8 cellular contexts compared by ENCODE assay signal in genomic region chr6:158941246-158941645, GRCh38.
"Had no signal": no experiment of that assay in that cellular context is flagged by ENCODE, and none has a peak within 500 bp of the region (broad histone marks: within the 10 kb centered on the region; RNA-seq: fewer than 3 reads in every experiment).

No MANE protein-coding gene starts in this region.

- H3K27ac Mint-ChIP-seq: GM23338, HFFc6, IgD-negative memory B cell had no signal

- H3K9me3 ChIP-seq: HAP-1 had no signal

- ATAC-seq: GM23338, HCT116 had no signal

- FAIRE-seq: HTR-8/SVneo had no signal

- H3K36me3 ChIP-seq: HAP-1 had no signal

- H3K4me2 ChIP-seq: GM23338 had no signal

- H3K4me1 ChIP-seq: HAP-1 had no signal

- DNase-seq: H7, HFFc6, KBM-7 had no signal

- H3K4me3 Mint-ChIP-seq: GM23338, HFFc6 had no signal

- H3K4me3 ChIP-seq: GM23338, HAP-1 had no signal

- H3K27me3 Mint-ChIP-seq: IgD-negative memory B cell had no signal

- H3K9me3 Mint-ChIP-seq: HFFc6 had no signal

- H2AFZ ChIP-seq: GM23338 had no signal
